8 cellular contexts compared by ENCODE assay signal in the genomic region with DNA sequence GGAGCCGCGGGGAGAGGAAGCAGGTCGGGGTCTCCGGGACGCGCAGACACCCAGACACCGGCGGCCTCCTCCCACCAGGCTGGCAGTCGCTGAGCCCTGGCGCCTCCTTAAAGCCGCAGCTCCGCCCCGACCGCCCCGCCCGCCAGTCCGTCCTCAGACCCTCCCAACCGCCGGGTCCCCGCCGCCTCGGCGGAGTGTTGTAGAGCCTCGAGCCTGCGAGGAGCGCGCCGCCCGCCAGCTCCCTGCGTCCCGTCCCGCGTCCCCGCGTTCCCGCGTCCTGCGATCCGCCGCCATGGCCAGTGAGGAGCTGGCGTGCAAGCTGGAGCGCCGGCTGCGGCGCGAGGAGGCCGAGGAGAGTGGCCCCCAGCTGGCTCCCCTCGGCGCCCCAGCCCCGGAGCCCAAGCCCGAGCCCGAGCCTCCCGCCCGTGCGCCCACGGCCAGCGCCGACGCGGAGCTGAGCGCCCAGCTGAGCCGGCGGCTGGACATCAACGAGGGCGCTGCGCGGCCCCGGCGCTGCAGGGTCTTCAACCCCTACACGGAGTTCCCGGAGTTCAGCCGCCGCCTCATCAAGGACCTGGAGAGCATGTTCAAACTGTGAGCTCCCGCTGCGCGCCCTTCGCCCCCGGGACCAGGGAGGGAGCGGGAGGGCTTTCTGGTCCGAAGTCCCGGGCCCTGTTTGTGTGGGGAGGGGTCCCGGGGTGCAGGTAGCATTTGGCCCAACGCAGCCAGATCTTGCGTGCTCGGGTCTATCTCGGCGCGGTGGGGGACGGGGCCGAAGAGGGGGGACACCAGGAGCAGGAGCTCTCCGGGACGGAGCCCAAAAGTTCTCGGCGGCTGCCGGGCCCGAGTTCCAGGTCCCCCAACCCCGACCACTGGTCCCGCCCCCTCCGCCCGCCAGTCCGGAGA. TPM values are rescaled to one million over a fixed set of nuclear protein-coding genes. Genes with fewer than 3 reads are reported as not detected.
DNase-seq lines count a peak whose midpoint lies in the region; ATAC-seq lines count a peak whose summit lies in the region.

A gene with protein sequence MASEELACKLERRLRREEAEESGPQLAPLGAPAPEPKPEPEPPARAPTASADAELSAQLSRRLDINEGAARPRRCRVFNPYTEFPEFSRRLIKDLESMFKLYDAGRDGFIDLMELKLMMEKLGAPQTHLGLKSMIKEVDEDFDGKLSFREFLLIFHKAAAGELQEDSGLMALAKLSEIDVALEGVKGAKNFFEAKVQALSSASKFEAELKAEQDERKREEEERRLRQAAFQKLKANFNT (plus strand): TSS at position 192 of the 906 bp plus-strand sequence. CDS start 101 bp downstream, at position 293.

- DNase-seq in GM03348 (ENCODE audit: low spot score) (peak; percentile 69), NCI-H2171 (lab: John Stamatoyannopoulos, UW) (peak; percentile 30), lung microvascular endothelial cell (ENCODE audit: low read depth in 2 of 2) (peak; percentile 37 to 54)
- peak; percentile 20 to 40 (median 26) for DNase-seq in activated CD8-positive, alpha-beta memory T cell treated with anti-CD3 and anti-CD28 coated beads for 48 hours (ENCODE audit: low read depth in 2 of 3, low spot score in 2 of 3)
- peak; percentile 16 to 26 (median 23) for DNase-seq in effector memory CD8-positive, alpha-beta T cell
- peak; percentile 31 to 39 for DNase-seq in stimulated activated CD4-positive, alpha-beta T cell treated with anti-CD3 and anti-CD28 coated beads, Interleukin-4, amount 100 ng/mL, for 48 hours (ENCODE audit: low read depth in 2 of 2)

- peak; percentile 84 for ATAC-seq in effector memory CD8-positive, alpha-beta T cell (replicated peaks)
- ATAC-seq in GM21528 (IDR thresholded peaks at IDR 0.05; ENCODE audit: low FRiP score, unreplicated experiment) (no peak), GM19023 (IDR thresholded peaks at IDR 0.05; ENCODE audit: unreplicated experiment) (no peak)

- peaks cover 5% of the 10 kb centered on the region for H3K36me3 Mint-ChIP-seq in effector memory CD8-positive, alpha-beta T cell (ENCODE audit: insufficient read depth)

- no peak within 1 kb of the TSS for H3K27ac Mint-ChIP-seq in effector memory CD8-positive, alpha-beta T cell

- H3K4me3 Mint-ChIP-seq in effector memory CD8-positive, alpha-beta T cell = peak within 1 kb of the TSS; percentile 40 to 51

- H3K9me3 Mint-ChIP-seq in effector memory CD8-positive, alpha-beta T cell = no peaks in the 10 kb centered on the region

- H3K27me3 Mint-ChIP-seq in effector memory CD8-positive, alpha-beta T cell = peaks cover 29 to 44% of the 10 kb centered on the region in 2 donors

- peaks cover 3 to 5% of the 10 kb centered on the region in 2 donors for H3K4me1 Mint-ChIP-seq in effector memory CD8-positive, alpha-beta T cell (ENCODE audit: low read depth in 2 of 2)

RNA-seq across cellular contexts. Expression of the gene that starts here (rescaled TPM):
- total RNA-seq in lung microvascular endothelial cell = 0.20 TPM in 1 of 2 replicates, not detected in the other

Comparison
In these comparisons a context has a peak if more than half of its experiments do, and no peak if none do; other contexts are left out.
1. Peak in DNase-seq in lung microvascular endothelial cell; RNA of the gene not detected or under 1 TPM.